1 cellular context compared by ENCODE assay signal in the genomic region with DNA sequence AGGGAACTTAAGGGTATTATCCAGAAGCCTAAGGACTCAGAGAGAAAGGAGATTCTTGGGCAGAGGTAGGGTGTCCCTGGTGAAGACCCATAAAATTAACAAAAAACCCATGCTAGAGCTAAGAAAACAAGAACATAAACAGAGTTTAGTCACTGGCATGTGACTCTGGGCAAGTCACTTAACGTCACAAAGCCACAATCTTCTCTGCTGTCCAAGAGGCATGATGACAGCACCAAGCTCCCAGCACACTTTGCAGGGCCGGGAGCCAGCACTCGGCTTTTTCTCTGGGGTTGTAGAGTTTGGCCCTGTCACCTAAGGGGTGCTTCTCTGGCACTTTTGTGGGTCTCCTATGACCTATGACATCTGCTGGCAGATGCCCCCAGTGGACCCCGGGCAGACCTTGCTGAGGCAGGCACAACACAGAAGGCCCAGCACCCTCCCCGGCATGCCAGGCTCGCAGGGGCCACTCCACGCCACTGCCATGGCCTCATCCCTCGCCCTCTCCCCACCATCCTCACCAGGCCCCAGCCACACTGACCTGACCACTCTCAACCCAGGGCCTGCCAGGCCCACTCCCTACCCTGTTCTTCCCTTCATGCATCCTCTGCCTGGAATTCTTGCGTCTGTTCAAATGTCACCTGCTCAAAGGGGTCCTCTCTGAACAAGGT.
TF ChIP-seq lines count a peak whose summit lies in the region.

No MANE protein-coding gene starts in this region.

TF ChIP-seq in IMR-90, 13 proteins besides CTCF, POLR2A, EP300 and RAD21 (continued from another document):
- TF ChIP-seq RCOR1 (IDR thresholded peaks at IDR 0.05; ENCODE audit: insufficient replicate concordance, low read length) (no peak), CHD1 (IDR thresholded peaks at IDR 0.05; ENCODE audit: low read depth, low read length) (no peak), BHLHE40 (IDR thresholded peaks at IDR 0.05; ENCODE audit: low read depth, low read length) (no peak)
- TF ChIP-seq, protein P1, sequence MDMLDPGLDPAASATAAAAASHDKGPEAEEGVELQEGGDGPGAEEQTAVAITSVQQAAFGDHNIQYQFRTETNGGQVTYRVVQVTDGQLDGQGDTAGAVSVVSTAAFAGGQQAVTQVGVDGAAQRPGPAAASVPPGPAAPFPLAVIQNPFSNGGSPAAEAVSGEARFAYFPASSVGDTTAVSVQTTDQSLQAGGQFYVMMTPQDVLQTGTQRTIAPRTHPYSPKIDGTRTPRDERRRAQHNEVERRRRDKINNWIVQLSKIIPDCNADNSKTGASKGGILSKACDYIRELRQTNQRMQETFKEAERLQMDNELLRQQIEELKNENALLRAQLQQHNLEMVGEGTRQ (IDR thresholded peaks at IDR 0.05; ENCODE audit: low read depth, low read length), result no peak
